8 cellular contexts compared by ENCODE assay signal in genomic region chr1:151510614-151510956, GRCh38. TPM values are rescaled to one million over a fixed set of nuclear protein-coding genes. Genes with fewer than 3 reads are reported as not detected.
DNase-seq lines count a peak whose midpoint lies in the region; ATAC-seq, FAIRE-seq and TF ChIP-seq lines count a peak whose summit lies in the region.

No MANE protein-coding gene starts in this region.

- no peaks in the 10 kb centered on the region for H3K27me3 Mint-ChIP-seq in T-cell

- CTCF ChIA-PET in T-cell (lab: Charles Lee), result interaction anchor here (0.6 to 1.0 kb wide), 5 partner anchors 29 to 325 kb away, joined by 3 to 5 read pairs (median 3); partner anchors contain the start of gene TUFT1 (in 1 of the 2)

- H3K36me3 Mint-ChIP-seq in T-cell, result no peaks in the 10 kb centered on the region

- H3K4me1 Mint-ChIP-seq in T-cell, result peaks cover 25 to 30% (median 27%) of the 10 kb centered on the region in 3 donors

- H3K4me3 ChIP-seq in foreskin fibroblast (ENCODE audit: low read depth in 1 of 2, low read length in 2 of 2) (peak overlapping the region; percentile 31 to 52), skeletal muscle cell (ENCODE audit: low read depth, low read length) (peak overlapping the region; percentile 49)

- DNase-seq in T-cell (no peak), foreskin fibroblast (no peak), skeletal muscle cell (ENCODE audit: low read depth) (no peak), NK-92 (lab: John Stamatoyannopoulos, UW; ENCODE audit: unreplicated experiment) (no peak), NCI-H226 (no peak), left lobe of liver (ENCODE audit: low spot score) (no peak), GM12891 (ENCODE audit: insufficient read length, low spot score) (no peak)

- no peak for TF ChIP-seq CTCF in foreskin fibroblast (IDR thresholded peaks at IDR 0.05; ENCODE audit: low read depth, low read length)

- TF ChIP-seq POLR2A in GM12891 (IDR thresholded peaks at IDR 0.05; ENCODE audit: low read depth, low read length), result no peak

- no peaks in the 10 kb centered on the region for H3K9me3 Mint-ChIP-seq in T-cell

- H3K4me3 Mint-ChIP-seq in T-cell, result peak overlapping the region; percentile 83 to 91 (median 90)

- ATAC-seq in GM18907 (IDR thresholded peaks at IDR 0.05; ENCODE audit: unreplicated experiment) (peak; percentile 3), T-cell (replicated peaks in 1 of 4) (no peak), left lobe of liver (no peak)

- FAIRE-seq in GM12891 (lab: Jason Lieb, UNC), result no peak

- POLR2A ChIA-PET in T-cell (lab: Charles Lee), result interaction anchor here in 1 of 2 donors (0.6 to 1.0 kb wide), 2 partner anchors 62 to 248 kb away, joined by 3 to 7 read pairs; no protein-coding TSS in a partner anchor

- peak overlapping the region; percentile 49 to 56 for H3K27ac Mint-ChIP-seq in T-cell

TF ChIP-seq in GM12891, 5 proteins besides CTCF, POLR2A, EP300 and RAD21:
- TF ChIP-seq PAX5 (IDR thresholded peaks at IDR 0.05; ENCODE audit: insufficient read depth, low read length, severe bottlenecking) (no peak), SPI1 (IDR thresholded peaks at IDR 0.05; ENCODE audit: low read depth, low read length) (no peak), POU2F2 (IDR thresholded peaks at IDR 0.05; ENCODE audit: low read depth, low read length) (no peak), POLR2AphosphoS5 (IDR thresholded peaks at IDR 0.05; ENCODE audit: low read depth, low read length) (no peak), TAF1 (IDR thresholded peaks at IDR 0.05; ENCODE audit: low read depth, low read length) (no peak)

RNA-seq across cellular contexts. Expression of gene CGN, which starts 0.6 kb away (rescaled TPM):
- total RNA-seq in T-cell, result 1 to 10 TPM in 1 of 5 donors, under 1 TPM in 4; 0.37 to 1.3 (median 0.59) TPM
- total RNA-seq in left lobe of liver, result 51.4 TPM
- polyA plus RNA-seq in GM12891 (2012; ENCODE audit: low read depth, missing spikeins), result 1.1 TPM

RNA-seq across cellular contexts. Expression of gene TUFT1, which starts 29.5 kb away (rescaled TPM):
- total RNA-seq in T-cell (1 to 10 TPM; 2.8 to 5.5 (median 4.3) TPM), left lobe of liver (1.4 TPM)
- 0.35 TPM for polyA plus RNA-seq in GM12891 (2012; ENCODE audit: low read depth, missing spikeins)

RNA-seq across cellular contexts. Expression of gene POGZ, which starts 51.3 kb away (rescaled TPM):
- total RNA-seq in T-cell (100 to 1,000 TPM in 2 of 5 donors, 10 to 100 TPM in 3; 93.8 to 133 (median 96.7) TPM), left lobe of liver (29.3 TPM)
- polyA plus RNA-seq in GM12891 (2012; ENCODE audit: low read depth, missing spikeins), result 20.4 TPM

Comparison
In these comparisons a context has a peak if more than half of its experiments do, and no peak if none do; other contexts are left out.
1. RNA of gene CGN, which starts 0.6 kb away (total RNA-seq): 51.4 TPM in left lobe of liver (single experiment); 0.37 to 1.3 TPM in T-cell; every median in the first group is over 10 times any median in the second.